ENCODE assay signal across 31 cellular contexts in the genomic region with DNA sequence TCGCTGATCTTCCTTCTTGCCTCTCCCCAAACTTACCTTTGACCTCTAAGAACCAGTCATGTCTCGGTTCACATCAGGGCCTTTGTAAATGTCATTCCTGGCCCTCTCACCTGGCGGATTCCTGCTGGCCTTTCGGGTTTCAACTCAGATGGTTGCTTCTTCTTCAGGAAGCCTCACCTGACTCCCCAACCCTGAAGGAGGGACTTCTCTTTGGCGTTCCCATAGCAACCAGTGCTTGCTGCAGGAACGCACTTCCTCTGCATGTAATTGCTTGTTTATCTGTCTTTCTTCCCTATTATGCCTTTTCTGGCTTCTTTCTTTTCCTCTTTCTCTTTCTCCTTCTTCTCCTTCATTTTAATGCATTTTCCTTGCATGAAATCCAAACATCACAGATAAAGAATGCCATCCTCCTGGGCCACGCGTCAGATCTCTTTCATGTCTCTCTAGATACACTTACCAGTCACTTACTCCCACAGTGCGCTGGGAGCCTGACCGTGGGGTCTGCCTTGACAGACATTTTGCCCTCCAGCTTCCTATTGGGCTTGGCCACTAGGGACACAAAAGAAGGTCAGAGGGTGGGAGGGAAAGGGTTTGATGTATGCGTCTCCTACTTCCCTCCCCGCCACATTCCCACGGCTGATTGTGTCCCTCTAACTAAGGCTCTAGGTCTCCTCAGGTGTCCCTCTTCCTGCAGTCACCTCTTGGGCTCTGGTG.
A peak's percentile ranks its signal among the peaks of the same experiment; 100 is the strongest.
DNase-seq lines count a peak whose midpoint lies in the region; ATAC-seq, FAIRE-seq and TF ChIP-seq lines count a peak whose summit lies in the region.
"Had no signal": no experiment of that assay in that cellular context is flagged by ENCODE, and none has a peak within 500 bp of the region (broad histone marks: within the 10 kb centered on the region; RNA-seq: fewer than 3 reads in every experiment).

No MANE protein-coding gene starts in this region.

- DNase-seq in NCI-H1417 (lab: John Stamatoyannopoulos, UW) = peak in 2 of 3 experiments; percentile 6 to 42
- no peak for DNase-seq in NCI-H1417 treated with DMSO at 0.1 percent for 48 hours (lab: John Stamatoyannopoulos, UW)
- DNase-seq in NOMO-1 (lab: John Stamatoyannopoulos, UW; ENCODE audit: unreplicated experiment in 2 of 2) = peak; percentile 32 to 61
- peak; percentile 4 for DNase-seq in bronchial epithelial cell (ENCODE audit: low read depth)
- no peak for DNase-seq in neural progenitor cell (ENCODE audit: low spot score)
- no peak for DNase-seq in stimulated activated CD4-positive, alpha-beta T cell treated with anti-CD3 and anti-CD28 coated beads, Interleukin-4, amount 100 ng/mL, for 24 hours
- no peak for DNase-seq in activated CD4-positive, CD25-positive, alpha-beta regulatory T cell treated with anti-CD3 and anti-CD28 coated beads, Interleukin-2, amount 50 U/mL, for 72 hours
- DNase-seq: 8988T; activated CD4-positive, alpha-beta T cell treated with anti-CD3 and anti-CD28 coated beads for 1 hour; activated CD8-positive, alpha-beta T cell treated with anti-CD3 and anti-CD28 coated beads for 36 hours; anterior cingulate cortex; CD4-positive, alpha-beta memory T cell; effector memory CD4-positive, alpha-beta T cell; foreskin fibroblast; heart right ventricle; left colon; NCI-H1930; NCI-H226; occipital lobe; psoas muscle; SHP77; sigmoid colon; testis; uterus had no signal

- TF ChIP-seq CTCF in bronchial epithelial cell (IDR thresholded peaks at IDR 0.05; ENCODE audit: insufficient read depth, low read length, severe bottlenecking) (no peak), neural progenitor cell (IDR thresholded peaks at IDR 0.05) (no peak)

- FAIRE-seq in bronchial epithelial cell (lab: Jason Lieb, UNC) = no peak
- FAIRE-seq: colon, GM12878 had no signal

- H3K9ac ChIP-seq in neural progenitor cell = no peak overlapping the region

- H3F3A ChIP-seq in neural progenitor cell (ENCODE audit: low read depth) = no peaks in the 10 kb centered on the region

- H2AFZ ChIP-seq in neural progenitor cell (replicated peaks) = peak overlapping the region; percentile 37

- H3K4me1 ChIP-seq in neural progenitor cell = peaks cover 5% of the 10 kb centered on the region
- H3K4me1 ChIP-seq: psoas muscle, sigmoid colon, testis, uterus had no signal

- no peaks in the 10 kb centered on the region for H4K20me1 ChIP-seq in neural progenitor cell (ENCODE audit: low read depth)

- H3K27me3 ChIP-seq in bronchial epithelial cell (ENCODE audit: control insufficient read depth, insufficient read depth, low read length) (no peaks in the 10 kb centered on the region), neural progenitor cell (no peaks in the 10 kb centered on the region)
- H3K27me3 ChIP-seq: sigmoid colon, testis, uterus had no signal

- no peak for ATAC-seq in GM21360 (IDR thresholded peaks at IDR 0.05; ENCODE audit: unreplicated experiment)
- ATAC-seq: activated CD8-positive, alpha-beta T cell treated with anti-CD3 and anti-CD28 coated beads for 36 hours; activated naive CD4-positive, alpha-beta T cell treated with anti-CD3 and anti-CD28 coated beads, Interleukin-2, amount 50 U/mL, for 72 hours; activated T-helper 17 cell treated with anti-CD3 and anti-CD28 coated beads, Interleukin-2, amount 50 U/mL, for 72 hours; GM12878; heart right ventricle; left colon; Panc1; psoas muscle had no signal

- H3K27me3 Mint-ChIP-seq in neural progenitor cell (ENCODE audit: insufficient read depth, low read depth) = peaks cover 2% of the 10 kb centered on the region

- H3K79me2 ChIP-seq in neural progenitor cell (ENCODE audit: low read depth) = no peaks in the 10 kb centered on the region

- H3K4me1 Mint-ChIP-seq in neural progenitor cell = peaks cover 13% of the 10 kb centered on the region
- H3K4me1 Mint-ChIP-seq: activated T-helper 17 cell treated with anti-CD3 and anti-CD28 coated beads, Interleukin-2, amount 50 U/mL, for 72 hours had no signal

- H3K27ac Mint-ChIP-seq in neural progenitor cell = peak overlapping the region; percentile 22
- H3K27ac Mint-ChIP-seq: activated CD8-positive, alpha-beta T cell treated with anti-CD3 and anti-CD28 coated beads for 36 hours; activated T-helper 17 cell treated with anti-CD3 and anti-CD28 coated beads, Interleukin-2, amount 50 U/mL, for 72 hours; CD4-positive, alpha-beta memory T cell; memory B cell had no signal

- no peak overlapping the region for H3K4me2 ChIP-seq in neural progenitor cell

- H3K36me3 ChIP-seq in bronchial epithelial cell (ENCODE audit: control insufficient read depth, insufficient read depth, low read length) (no peaks in the 10 kb centered on the region), neural progenitor cell (no peaks in the 10 kb centered on the region)
- H3K36me3 ChIP-seq: heart right ventricle, sigmoid colon, uterus had no signal

- H3K36me3 Mint-ChIP-seq in neural progenitor cell = no peaks in the 10 kb centered on the region
- H3K36me3 Mint-ChIP-seq: activated naive CD4-positive, alpha-beta T cell treated with anti-CD3 and anti-CD28 coated beads, Interleukin-2, amount 50 U/mL, for 72 hours; CD4-positive, alpha-beta memory T cell; memory B cell had no signal

- no peak overlapping the region for H3K4me3 Mint-ChIP-seq in neural progenitor cell
- H3K4me3 Mint-ChIP-seq: activated CD8-positive, alpha-beta T cell treated with anti-CD3 and anti-CD28 coated beads for 36 hours; activated T-helper 17 cell treated with anti-CD3 and anti-CD28 coated beads, Interleukin-2, amount 50 U/mL, for 72 hours; CD4-positive, alpha-beta memory T cell; memory B cell had no signal

- H3K4me3 ChIP-seq in bronchial epithelial cell (ENCODE audit: low read depth, low read length) (no peak overlapping the region), neural progenitor cell (no peak overlapping the region)
- H3K4me3 ChIP-seq: GM12878, heart right ventricle, psoas muscle, sigmoid colon, testis, uterus had no signal

- no peaks in the 10 kb centered on the region for H3K9me3 Mint-ChIP-seq in neural progenitor cell
- H3K9me3 Mint-ChIP-seq: activated CD8-positive, alpha-beta T cell treated with anti-CD3 and anti-CD28 coated beads for 36 hours; activated T-helper 17 cell treated with anti-CD3 and anti-CD28 coated beads, Interleukin-2, amount 50 U/mL, for 72 hours; memory B cell had no signal

- no peaks in the 10 kb centered on the region for H3K9me3 ChIP-seq in neural progenitor cell (ENCODE audit: low read depth)
- H3K9me3 ChIP-seq: psoas muscle, sigmoid colon, testis had no signal

- H3K27ac ChIP-seq in neural progenitor cell = no peak overlapping the region
- H3K27ac ChIP-seq: heart right ventricle, psoas muscle, sigmoid colon, testis, uterus had no signal

Comparison
In these comparisons a context has a peak if more than half of its experiments do, and no peak if none do; other contexts are left out.
1. DNase-seq: peak in NCI-H1417 (2 of 3), NOMO-1 (2 of 2) and bronchial epithelial cell (single experiment); none in NCI-H1417 treated with DMSO at 0.1 percent for 48 hours (single experiment), neural progenitor cell (single experiment), stimulated activated CD4-positive, alpha-beta T cell treated with anti-CD3 and anti-CD28 coated beads, Interleukin-4, amount 100 ng/mL, for 24 hours (single experiment) and activated CD4-positive, CD25-positive, alpha-beta regulatory T cell treated with anti-CD3 and anti-CD28 coated beads, Interleukin-2, amount 50 U/mL, for 72 hours (single experiment).